17 cellular contexts compared by ENCODE assay signal in genomic region chr2:8215159-8215863, GRCh38.
DNase-seq lines count a peak whose midpoint lies in the region; ATAC-seq and TF ChIP-seq lines count a peak whose summit lies in the region.
"Had no signal": no experiment of that assay in that cellular context is flagged by ENCODE, and none has a peak within 500 bp of the region (broad histone marks: within the 10 kb centered on the region; RNA-seq: fewer than 3 reads in every experiment).

No MANE protein-coding gene starts in this region.

- H4K20me1 ChIP-seq in GM23248 (ENCODE audit: insufficient read depth): no peaks in the 10 kb centered on the region

- CTCF ChIA-PET in activated CD4-positive, alpha-beta T cell treated with anti-CD3 and anti-CD28 coated beads for 36 hours (lab: Charles Lee): no interaction called here

- no peak overlapping the region for H3K4me2 ChIP-seq in GM23248 (ENCODE audit: unreplicated experiment)

- no peak overlapping the region for H3K4me3 ChIP-seq in uterus
- no peak overlapping the region for H3K4me3 ChIP-seq in GM23248
- H3K4me3 ChIP-seq in MG63: no peak overlapping the region
- H3K4me3 ChIP-seq: cardiac muscle cell had no signal

- peaks cover 5% of the 10 kb centered on the region for H3K4me1 Mint-ChIP-seq in activated CD4-positive, alpha-beta T cell treated with anti-CD3 and anti-CD28 coated beads, Interleukin-2, amount 10 ng/mL, durations not matched to agents 24 days and 14 days
- H3K4me1 Mint-ChIP-seq in activated CD4-positive, alpha-beta T cell treated with anti-CD3 and anti-CD28 coated beads for 36 hours: peaks cover 4% of the 10 kb centered on the region

- no peaks in the 10 kb centered on the region for H3K79me2 ChIP-seq in GM23248 (ENCODE audit: insufficient read depth)

- no peak overlapping the region for H3K4me3 Mint-ChIP-seq in activated CD4-positive, alpha-beta T cell treated with anti-CD3 and anti-CD28 coated beads, Interleukin-2, amount 10 ng/mL, durations not matched to agents 24 days and 14 days
- no peak overlapping the region for H3K4me3 Mint-ChIP-seq in activated CD4-positive, alpha-beta T cell treated with anti-CD3 and anti-CD28 coated beads for 36 hours
- H3K4me3 Mint-ChIP-seq: effector memory CD8-positive, alpha-beta T cell; immature natural killer cell had no signal

- peaks cover 15% of the 10 kb centered on the region for H3K27me3 Mint-ChIP-seq in activated CD4-positive, alpha-beta T cell treated with anti-CD3 and anti-CD28 coated beads, Interleukin-2, amount 10 ng/mL, durations not matched to agents 24 days and 14 days
- H3K27me3 Mint-ChIP-seq in activated CD4-positive, alpha-beta T cell treated with anti-CD3 and anti-CD28 coated beads for 36 hours: no peaks in the 10 kb centered on the region
- H3K27me3 Mint-ChIP-seq: effector memory CD8-positive, alpha-beta T cell had no signal

- H3K27ac ChIP-seq in uterus: peak overlapping the region; percentile 65 to 69
- H3K27ac ChIP-seq in GM23248: no peak overlapping the region
- H3K27ac ChIP-seq: 22Rv1, cardiac muscle cell, foreskin keratinocyte had no signal

- H3K36me3 ChIP-seq in uterus (no peaks in the 10 kb centered on the region), GM23248 (ENCODE audit: low read depth) (no peaks in the 10 kb centered on the region), MG63 (no peaks in the 10 kb centered on the region)
- H3K36me3 ChIP-seq: cardiac muscle cell had no signal

- no peaks in the 10 kb centered on the region for H3K27me3 ChIP-seq in uterus
- no peaks in the 10 kb centered on the region for H3K27me3 ChIP-seq in GM23248 (replicated peaks; ENCODE audit: insufficient read depth)
- no peaks in the 10 kb centered on the region for H3K27me3 ChIP-seq in MG63
- H3K27me3 ChIP-seq: cardiac muscle cell, foreskin keratinocyte had no signal

- no peaks in the 10 kb centered on the region for H3K9me2 ChIP-seq in GM23248 (ENCODE audit: insufficient read depth)

- DNase-seq in activated CD4-positive, alpha-beta T cell treated with anti-CD3 and anti-CD28 coated beads, Interleukin-2, amount 10 ng/mL, durations not matched to agents 24 days and 14 days: peak; percentile 42
- DNase-seq in activated CD4-positive, alpha-beta T cell treated with anti-CD3 and anti-CD28 coated beads for 36 hours: no peak
- DNase-seq in uterus (no peak), NCI-H1694 treated with DMSO at 0.1 percent for 48 hours (lab: John Stamatoyannopoulos, UW) (no peak), GM23248 (no peak), MG63 (no peak)
- DNase-seq: activated naive CD4-positive, alpha-beta T cell treated with anti-CD3 and anti-CD28 coated beads, Interleukin-2, amount 50 U/mL, for 16 hours; effector memory CD8-positive, alpha-beta T cell; foreskin keratinocyte; immature natural killer cell; NCI-H2107; small intestine had no signal

- no peak overlapping the region for H3K9ac ChIP-seq in GM23248

- no peak for TF ChIP-seq CTCF in uterus (IDR thresholded peaks at IDR 0.05)

- no peaks in the 10 kb centered on the region for H3K9me3 ChIP-seq in uterus
- no peaks in the 10 kb centered on the region for H3K9me3 ChIP-seq in GM23248 (ENCODE audit: low read depth)
- peaks cover 4% of the 10 kb centered on the region for H3K9me3 ChIP-seq in MG63

- H3K27ac Mint-ChIP-seq in activated CD4-positive, alpha-beta T cell treated with anti-CD3 and anti-CD28 coated beads, Interleukin-2, amount 10 ng/mL, durations not matched to agents 24 days and 14 days: no peak overlapping the region
- H3K27ac Mint-ChIP-seq in activated CD4-positive, alpha-beta T cell treated with anti-CD3 and anti-CD28 coated beads for 36 hours: no peak overlapping the region
- H3K27ac Mint-ChIP-seq: effector memory CD8-positive, alpha-beta T cell had no signal

- TF ChIP-seq POLR2A in uterus (IDR thresholded peaks at IDR 0.05): no peak

- intact Hi-C loops in activated CD4-positive, alpha-beta T cell treated with anti-CD3 and anti-CD28 coated beads, Interleukin-2, amount 10 ng/mL, durations not matched to agents 24 days and 14 days (cut with micrococcal nuclease): no loop called here
- intact Hi-C loops in activated CD4-positive, alpha-beta T cell treated with anti-CD3 and anti-CD28 coated beads for 36 hours (cut with DNase I, micrococcal nuclease): no loop called here
- intact Hi-C loops in uterus (cut with DNase I; ENCODE audit: low total_unique reads): no loop called here

- peaks cover 16% of the 10 kb centered on the region for H3K9me3 Mint-ChIP-seq in activated CD4-positive, alpha-beta T cell treated with anti-CD3 and anti-CD28 coated beads, Interleukin-2, amount 10 ng/mL, durations not matched to agents 24 days and 14 days
- no peaks in the 10 kb centered on the region for H3K9me3 Mint-ChIP-seq in activated CD4-positive, alpha-beta T cell treated with anti-CD3 and anti-CD28 coated beads for 36 hours (ENCODE audit: low read depth)
- H3K9me3 Mint-ChIP-seq: effector memory CD8-positive, alpha-beta T cell; immature natural killer cell had no signal

- H3K4me1 ChIP-seq in uterus (no peaks in the 10 kb centered on the region), GM23248 (ENCODE audit: insufficient read depth) (0 out of 2 replicates have a peak, but pooled peaks cover 11% of the 10 kb centered on the region)

- peaks cover 5% of the 10 kb centered on the region for H3K36me3 Mint-ChIP-seq in activated CD4-positive, alpha-beta T cell treated with anti-CD3 and anti-CD28 coated beads, Interleukin-2, amount 10 ng/mL, durations not matched to agents 24 days and 14 days (ENCODE audit: low read depth)
- no peaks in the 10 kb centered on the region for H3K36me3 Mint-ChIP-seq in activated CD4-positive, alpha-beta T cell treated with anti-CD3 and anti-CD28 coated beads for 36 hours (ENCODE audit: low read depth)

- H3F3A ChIP-seq in GM23248 (ENCODE audit: insufficient read depth): 0 out of 2 replicates have a peak, but pooled peaks cover 6% of the 10 kb centered on the region

- no peak overlapping the region for H2AFZ ChIP-seq in GM23248

- POLR2A ChIA-PET in activated CD4-positive, alpha-beta T cell treated with anti-CD3 and anti-CD28 coated beads for 36 hours (lab: Charles Lee): no interaction called here

- no peak for ATAC-seq in activated CD4-positive, alpha-beta T cell treated with anti-CD3 and anti-CD28 coated beads for 36 hours
- peak; percentile 94 for ATAC-seq in GM21825 (IDR thresholded peaks at IDR 0.05; ENCODE audit: unreplicated experiment)
- peak; percentile 91 for ATAC-seq in HG03378 (IDR thresholded peaks at IDR 0.05; ENCODE audit: unreplicated experiment)
- ATAC-seq: effector memory CD8-positive, alpha-beta T cell; foreskin keratinocyte; HCT116 had no signal

- WGBS in GM23248 (ENCODE audit: low coverage in 1 of 2, low lambda C conversion rate in 2 of 2, missing lambda C conversion rate in 2 of 2), 2 experiments: 90 to 94% methylated on average over 5 of the region's 5 CpGs

- in situ Hi-C loops in GM23248 (cut with MboI): no loop called here
